8 cellular contexts compared by ENCODE assay signal in genomic region chr18:12639990-12640880, GRCh38. TPM values are rescaled to one million over a fixed set of nuclear protein-coding genes. Genes with fewer than 3 reads are reported as not detected.
DNase-seq lines count a peak whose midpoint lies in the region; ATAC-seq and TF ChIP-seq lines count a peak whose summit lies in the region.

No MANE protein-coding gene starts in this region.

- H3K79me2 ChIP-seq in GM23338 (replicated peaks; ENCODE audit: insufficient read depth) = peaks cover 12% of the 10 kb centered on the region

- no peak for TF ChIP-seq CTCF in GM23338 (conservative IDR thresholded peaks at IDR 0.05; ENCODE audit: low read depth in 2 of 2)
- TF ChIP-seq CTCF in WTC11 (IDR thresholded peaks at IDR 0.05) = no peak
- peak; percentile 45 for TF ChIP-seq CTCF in foreskin keratinocyte (conservative IDR thresholded peaks at IDR 0.05)
- peak; percentile 33 for TF ChIP-seq CTCF in osteocyte (IDR thresholded peaks at IDR 0.05)

- no peak overlapping the region for H3K4me2 ChIP-seq in GM23338

- POLR2A ChIA-PET in WTC11 (lab: Charles Lee) = no interaction called here

- no peak overlapping the region for H3K27ac Mint-ChIP-seq in GM23338
- 0 out of 2 replicates have a peak overlapping the region, but pooled peaks have one; percentile 0 for H3K27ac Mint-ChIP-seq in WTC11
- peak overlapping the region; percentile 96 for H3K27ac Mint-ChIP-seq in osteocyte (ENCODE audit: unreplicated experiment)

- no peaks in the 10 kb centered on the region for H3K36me3 ChIP-seq in GM23338 (ENCODE audit: insufficient read depth)

- H3K4me1 ChIP-seq in GM23338 (ENCODE audit: insufficient read depth) = no peaks in the 10 kb centered on the region
- H3K4me1 ChIP-seq in foreskin keratinocyte = peaks cover 31% of the 10 kb centered on the region

- H3K4me1 Mint-ChIP-seq in GM23338 (peaks cover 11% of the 10 kb centered on the region), WTC11 (peaks cover 17% of the 10 kb centered on the region), osteocyte (ENCODE audit: unreplicated experiment) (peaks cover 63% of the 10 kb centered on the region)

- H3K9me3 Mint-ChIP-seq in GM23338 (no peaks in the 10 kb centered on the region), WTC11 (no peaks in the 10 kb centered on the region), osteocyte (ENCODE audit: unreplicated experiment) (no peaks in the 10 kb centered on the region)

- H4K20me1 ChIP-seq in GM23338 (replicated peaks; ENCODE audit: insufficient read depth) = no peaks in the 10 kb centered on the region

- no peaks in the 10 kb centered on the region for H3F3A ChIP-seq in GM23338 (replicated peaks; ENCODE audit: low read depth)

- H3K27ac ChIP-seq in GM23338 (ENCODE audit: low read depth) (no peak overlapping the region; the same call in 1 of the 2 replicates), foreskin keratinocyte (no peak overlapping the region)

- no peak for DNase-seq in GM23338 (ENCODE audit: low spot score)
- DNase-seq in WTC11 (ENCODE audit: low spot score) = no peak
- DNase-seq in foreskin keratinocyte = peak; percentile 74 to 82
- no peak for DNase-seq in osteocyte (ENCODE audit: extremely low spot score, unreplicated experiment)
- no peak for DNase-seq in NK-92 (lab: John Stamatoyannopoulos, UW; ENCODE audit: unreplicated experiment)
- DNase-seq in DMS79 (lab: John Stamatoyannopoulos, UW) = no peak
- DNase-seq in activated CD4-positive, alpha-beta T cell treated with anti-CD3 and anti-CD28 coated beads for 4 hours = no peak

- no peaks in the 10 kb centered on the region for H3K36me3 Mint-ChIP-seq in GM23338 (ENCODE audit: low read depth)
- H3K36me3 Mint-ChIP-seq in WTC11 = no peaks in the 10 kb centered on the region
- no peaks in the 10 kb centered on the region for H3K36me3 Mint-ChIP-seq in osteocyte (ENCODE audit: unreplicated experiment)

- no peaks in the 10 kb centered on the region for H3K27me3 Mint-ChIP-seq in GM23338 (ENCODE audit: insufficient read depth, low read depth, poor library complexity)
- H3K27me3 Mint-ChIP-seq in WTC11 (ENCODE audit: low read depth) = no peaks in the 10 kb centered on the region
- H3K27me3 Mint-ChIP-seq in osteocyte (ENCODE audit: unreplicated experiment) = no peaks in the 10 kb centered on the region

- CTCF ChIA-PET in WTC11 (lab: Charles Lee) = interaction anchor here (0.6 to 0.8 kb wide), 2 partner anchors 40 to 101 kb away, joined by 3 read pairs; no protein-coding TSS in a partner anchor

- no peaks in the 10 kb centered on the region for H3K9me2 ChIP-seq in GM23338 (ENCODE audit: insufficient read depth)

- no peak overlapping the region for H3K4me3 ChIP-seq in GM23338

- H3K27me3 ChIP-seq in GM23338 (ENCODE audit: insufficient read depth) = no peaks in the 10 kb centered on the region
- H3K27me3 ChIP-seq in foreskin keratinocyte = no peaks in the 10 kb centered on the region

- H2AFZ ChIP-seq in GM23338 = no peak overlapping the region

- ATAC-seq in GM23338 = peak; percentile 31; the same call in 2 of the 3 replicates
- no peak for ATAC-seq in WTC11
- ATAC-seq in foreskin keratinocyte = peak; percentile 95
- no peak for ATAC-seq in GM19455 (IDR thresholded peaks at IDR 0.05; ENCODE audit: unreplicated experiment)

- no peak overlapping the region for H3K4me3 Mint-ChIP-seq in GM23338
- H3K4me3 Mint-ChIP-seq in WTC11 = no peak overlapping the region
- peak overlapping the region; percentile 50 for H3K4me3 Mint-ChIP-seq in osteocyte (ENCODE audit: unreplicated experiment)

TF ChIP-seq in GM23338, 12 proteins besides CTCF, POLR2A, EP300 and RAD21 (continues in another document):
- TF ChIP-seq STAT1 (IDR thresholded peaks at IDR 0.05; ENCODE audit: unreplicated experiment) (no peak), POLR2AphosphoS5 (IDR thresholded peaks at IDR 0.05; ENCODE audit: low read depth) (no peak), JUNB (IDR thresholded peaks at IDR 0.05; ENCODE audit: unreplicated experiment) (no peak), NANOG (IDR thresholded peaks at IDR 0.05; ENCODE audit: borderline replicate concordance) (no peak), ETS1 (IDR thresholded peaks at IDR 0.05) (no peak), ZNF331 (CRISPR knock-in tag; IDR thresholded peaks at IDR 0.05; ENCODE audit: low read depth) (no peak), EZH2 (IDR thresholded peaks at IDR 0.05; ENCODE audit: low read depth, unreplicated experiment) (no peak), EZH2phosphoT487 (IDR thresholded peaks at IDR 0.05; ENCODE audit: unreplicated experiment) (no peak)

TF ChIP-seq in WTC11, 78 proteins besides CTCF, POLR2A, EP300 and RAD21:
- TF ChIP-seq GABPB1 (CRISPR knock-in tag; IDR thresholded peaks at IDR 0.05) (peak; percentile 49; the same call in 1 of the 2 replicates), NFE2L1 (CRISPR knock-in tag; IDR thresholded peaks at IDR 0.05) (no peak), MAX (CRISPR knock-in tag; IDR thresholded peaks at IDR 0.05) (no peak), IRF2 (CRISPR knock-in tag; IDR thresholded peaks at IDR 0.05; ENCODE audit: borderline replicate concordance, low read depth) (no peak), KAT7 (CRISPR knock-in tag; IDR thresholded peaks at IDR 0.05; ENCODE audit: borderline replicate concordance) (no peak), E2F5 (CRISPR knock-in tag; IDR thresholded peaks at IDR 0.05) (no peak), ZNF138 (CRISPR knock-in tag; conservative IDR thresholded peaks at IDR 0.05) (no peak), ATF3 (CRISPR knock-in tag; conservative IDR thresholded peaks at IDR 0.05) (no peak)

RNA-seq across cellular contexts. Expression of gene SPIRE1, which starts 17.7 kb away (rescaled TPM):
- total RNA-seq in GM23338 (2014; rRNA removed; shearing (Covaris generic)) = 15.5 and 16.6 TPM in 2 replicates
- polyA plus RNA-seq in GM23338 (2016; fragmentation: Nextera tagmentation; extraction: Ambion mirVana) (2.9 and 5.0 TPM in 2 replicates), foreskin keratinocyte (4.1 and 4.8 TPM in 2 replicates)
- total RNA-seq in WTC11 (2021) (13.5 to 19.3 TPM (median 15.5 TPM) in 3 replicates), foreskin keratinocyte (19.7 and 20.9 TPM in 2 replicates), osteocyte (47.0 and 53.6 TPM in 2 replicates)

Comparison
In these comparisons a context has a peak if more than half of its experiments do, and no peak if none do; other contexts are left out.
1. ATAC-seq: peak in GM23338 (single experiment) and foreskin keratinocyte (single experiment); none in WTC11 (single experiment) and GM19455 (single experiment).
2. DNase-seq: peak in foreskin keratinocyte (2 of 2); none in GM23338 (single experiment), WTC11 (single experiment), osteocyte (single experiment), NK-92 (single experiment), DMS79 (single experiment) and activated CD4-positive, alpha-beta T cell treated with anti-CD3 and anti-CD28 coated beads for 4 hours (0 of 2).
3. CTCF ChIP-seq: peak in foreskin keratinocyte (single experiment) and osteocyte (single experiment); none in GM23338 (0 of 2) and WTC11 (single experiment).